Comparison of ENCODE assay signal across 26 cellular contexts in the genomic region with DNA sequence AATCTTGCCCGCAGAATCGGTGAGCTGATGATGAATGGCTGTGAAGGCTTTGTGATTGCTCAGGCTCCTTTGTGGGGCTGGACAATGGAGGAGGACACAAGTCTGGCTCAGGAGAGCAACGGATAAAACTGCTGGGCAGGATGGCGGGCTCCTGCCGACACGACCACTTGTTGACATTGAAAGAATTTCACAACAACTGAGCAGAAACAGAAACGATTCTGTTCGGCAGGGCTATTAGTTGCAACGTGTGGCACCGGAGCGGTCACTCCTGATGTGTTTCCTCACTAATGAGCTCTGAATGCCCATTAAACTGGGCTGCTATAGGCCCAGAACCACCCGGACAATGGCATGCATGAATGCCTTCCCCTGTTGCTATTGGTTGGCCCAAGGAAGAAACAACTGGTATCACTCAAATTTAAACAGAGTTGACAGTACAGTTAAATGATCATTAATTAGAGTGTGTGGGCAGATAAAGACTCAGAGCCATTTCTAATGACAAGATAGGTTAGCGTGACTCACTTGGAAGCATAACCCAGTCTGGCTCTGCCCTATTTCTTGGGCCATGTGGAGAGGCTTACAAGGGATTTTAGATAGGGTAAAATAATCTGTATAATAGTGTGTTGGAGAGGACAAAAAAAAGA.
"Had no signal": no experiment of that assay in that cellular context is flagged by ENCODE, and none has a peak within 500 bp of the region (broad histone marks: within the 10 kb centered on the region; RNA-seq: fewer than 3 reads in every experiment).

No MANE protein-coding gene starts in this region.

- H3K4me3 ChIP-seq: coronary artery, esophagus squamous epithelium, lung, right atrium auricular region, smooth muscle cell, stomach, thyroid gland, vagina had no signal

- DNase-seq: dermis blood vessel endothelial cell; effector memory CD4-positive, alpha-beta T cell; erythroblast; esophagus squamous epithelium; foreskin melanocyte; hypothalamus; immature natural killer cell; islet precursor cell; kidney glomerular epithelial cell; left colon; natural killer cell; stimulated activated CD4-positive, alpha-beta T cell treated with anti-CD3 and anti-CD28 coated beads, Interleukin-12 subunit alpha, Interleukin-12 subunit beta, amount 100 ng/mL, for 4 hours; stimulated activated CD4-positive, alpha-beta T cell treated with anti-CD3 and anti-CD28 coated beads, Interleukin-2, amount 100 ng/mL, for 24 hours; stimulated activated CD4-positive, alpha-beta T cell treated with anti-CD3 and anti-CD28 coated beads, Interleukin-4, amount 100 ng/mL, for 24 hours; stimulated activated naive CD4-positive, alpha-beta T cell treated with Interleukin-2 at 50 U/mL for 16 hours; stomach; thyroid gland; trophoblast cell had no signal

- H3K4me1 ChIP-seq: esophagus squamous epithelium, parathyroid adenoma, right atrium auricular region, stomach, thyroid gland, vagina had no signal

- H3K27ac ChIP-seq: coronary artery, esophagus squamous epithelium, parathyroid adenoma, right atrium auricular region, stomach, thyroid gland, vagina had no signal

- H3K36me3 ChIP-seq: esophagus squamous epithelium, right atrium auricular region, stomach, thyroid gland, vagina had no signal

- H3K9me3 ChIP-seq: esophagus squamous epithelium, right atrium auricular region, stomach, thyroid gland, vagina had no signal

- ATAC-seq: left colon; natural killer cell; sciatic nerve; stimulated activated effector memory CD8-positive, alpha-beta T cell treated with anti-CD3 and anti-CD28 coated beads, Interleukin-12 subunit alpha, Interleukin-12 subunit beta, amount 100 ng/mL, for 72 hours had no signal

- H3K27me3 ChIP-seq: esophagus squamous epithelium, right atrium auricular region, stomach, thyroid gland, vagina had no signal
